18 cellular contexts compared by ENCODE assay signal in the genomic region with DNA sequence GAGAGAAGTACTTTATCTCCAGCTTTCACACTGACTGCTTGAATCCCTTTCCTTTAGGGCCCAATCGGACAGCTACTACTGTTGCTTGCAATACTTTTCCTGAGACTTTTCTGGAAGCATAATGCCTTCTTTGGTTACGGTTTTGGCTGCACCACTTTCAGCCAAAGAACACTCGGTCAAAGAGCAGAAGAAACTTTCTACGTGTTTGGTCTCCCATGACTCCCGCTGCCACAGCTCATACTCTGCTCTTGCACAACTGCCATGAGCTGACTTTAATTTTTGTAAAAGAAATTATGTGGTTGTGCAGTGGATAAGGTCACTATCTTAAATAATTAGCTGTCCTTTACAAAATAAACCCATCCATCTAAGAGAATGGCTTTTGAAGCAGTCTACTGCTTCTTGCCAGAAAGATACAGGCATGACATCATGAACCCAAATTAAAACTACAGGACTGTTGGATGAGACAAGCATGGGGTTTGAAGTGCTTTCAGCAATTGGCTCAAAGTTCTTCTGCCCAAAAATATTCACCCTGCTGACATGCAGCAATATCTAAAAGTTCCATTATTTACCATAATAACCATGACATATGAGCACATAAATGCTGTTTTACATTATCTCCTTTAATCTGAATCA. TPM values are rescaled to one million over a fixed set of nuclear protein-coding genes. Genes with fewer than 3 reads are reported as not detected.
DNase-seq lines count a peak whose midpoint lies in the region; ATAC-seq and TF ChIP-seq lines count a peak whose summit lies in the region.
"Had no signal": no experiment of that assay in that cellular context is flagged by ENCODE, and none has a peak within 500 bp of the region (broad histone marks: within the 10 kb centered on the region; RNA-seq: fewer than 3 reads in every experiment).

No MANE protein-coding gene starts in this region.

- H3K9me3 ChIP-seq in right atrium auricular region: no peaks in the 10 kb centered on the region
- H3K9me3 ChIP-seq: BLaER1 treated with 17β-estradiol and CSF1 and Interleukin-3, amounts not matched to agents 10 nM and 100 nM had no signal

- no peaks in the 10 kb centered on the region for H3K36me3 ChIP-seq in right atrium auricular region
- H3K36me3 ChIP-seq: BLaER1 treated with 17β-estradiol and CSF1 and Interleukin-3, amounts not matched to agents 10 nM and 100 nM had no signal

- DNase-seq in left cardiac atrium (no peak), right atrium auricular region (ENCODE audit: low spot score) (no peak), OCI-M1 (lab: John Stamatoyannopoulos, UW) (peak; percentile 15), fibroblast of gingiva (ENCODE audit: low read depth) (peak; percentile 20), myocyte (ENCODE audit: low read depth) (peak; percentile 25), NAMALWA (ENCODE audit: low spot score) (no peak)
- DNase-seq: Calu3; CD8-positive, alpha-beta T cell; DMS53; DND-41; EL; HCEC 1CT; IMR-90 had no signal

- no peak for TF ChIP-seq CTCF in right atrium auricular region (IDR thresholded peaks at IDR 0.05)

- no peak overlapping the region for H3K27ac ChIP-seq in right atrium auricular region
- H3K27ac ChIP-seq: BLaER1 treated with 17β-estradiol and CSF1 and Interleukin-3, amounts not matched to agents 10 nM and 100 nM; HL-60 had no signal

- intact Hi-C loops in left cardiac atrium (cut with DNase I): no loop called here

- H3K4me3 ChIP-seq in right atrium auricular region: no peak overlapping the region
- H3K4me3 ChIP-seq: BLaER1 treated with 17β-estradiol and CSF1 and Interleukin-3, amounts not matched to agents 10 nM and 100 nM; GM23338 had no signal

- no peaks in the 10 kb centered on the region for H3K27me3 ChIP-seq in right atrium auricular region
- H3K27me3 ChIP-seq: BLaER1 treated with 17β-estradiol and CSF1 and Interleukin-3, amounts not matched to agents 10 nM and 100 nM had no signal

- no peaks in the 10 kb centered on the region for H3K4me1 ChIP-seq in right atrium auricular region
- H3K4me1 ChIP-seq: BLaER1 treated with 17β-estradiol and CSF1 and Interleukin-3, amounts not matched to agents 10 nM and 100 nM had no signal

- ATAC-seq in left cardiac atrium (peak; percentile 56 to 73), GM18517 (IDR thresholded peaks at IDR 0.05; ENCODE audit: unreplicated experiment) (no peak)
- ATAC-seq: CD8-positive, alpha-beta T cell; GM23338 had no signal

RNA-seq across cellular contexts. Expression of a gene that starts 42.0 kb away (rescaled TPM):
- total RNA-seq in left cardiac atrium (10 to 100 TPM; 41.1 to 56.0 TPM), right atrium auricular region (10 to 100 TPM; 77.7 to 94.0 TPM), myocyte (51.0 and 68.5 TPM in 2 replicates)
- 44.5 TPM for polyA plus RNA-seq in myocyte (2012)
- total RNA-seq: B cell; CD8-positive, alpha-beta T cell had no signal

RNA-seq across cellular contexts. Expression of a gene that starts 48.2 kb away (rescaled TPM):
- total RNA-seq in left cardiac atrium (1 to 10 TPM; 6.7 to 8.6 TPM), right atrium auricular region (1 to 10 TPM; 3.5 to 4.3 TPM), myocyte (6.0 and 9.4 TPM in 2 replicates)
- polyA plus RNA-seq in myocyte (2012): 9.6 TPM

Comparison
In these comparisons a context has a peak if more than half of its experiments do, and no peak if none do; other contexts are left out.
1. DNase-seq: peak in OCI-M1 (single experiment), fibroblast of gingiva (single experiment) and myocyte (single experiment); none in left cardiac atrium (single experiment), right atrium auricular region (single experiment) and NAMALWA (single experiment).